In the genomic region with DNA sequence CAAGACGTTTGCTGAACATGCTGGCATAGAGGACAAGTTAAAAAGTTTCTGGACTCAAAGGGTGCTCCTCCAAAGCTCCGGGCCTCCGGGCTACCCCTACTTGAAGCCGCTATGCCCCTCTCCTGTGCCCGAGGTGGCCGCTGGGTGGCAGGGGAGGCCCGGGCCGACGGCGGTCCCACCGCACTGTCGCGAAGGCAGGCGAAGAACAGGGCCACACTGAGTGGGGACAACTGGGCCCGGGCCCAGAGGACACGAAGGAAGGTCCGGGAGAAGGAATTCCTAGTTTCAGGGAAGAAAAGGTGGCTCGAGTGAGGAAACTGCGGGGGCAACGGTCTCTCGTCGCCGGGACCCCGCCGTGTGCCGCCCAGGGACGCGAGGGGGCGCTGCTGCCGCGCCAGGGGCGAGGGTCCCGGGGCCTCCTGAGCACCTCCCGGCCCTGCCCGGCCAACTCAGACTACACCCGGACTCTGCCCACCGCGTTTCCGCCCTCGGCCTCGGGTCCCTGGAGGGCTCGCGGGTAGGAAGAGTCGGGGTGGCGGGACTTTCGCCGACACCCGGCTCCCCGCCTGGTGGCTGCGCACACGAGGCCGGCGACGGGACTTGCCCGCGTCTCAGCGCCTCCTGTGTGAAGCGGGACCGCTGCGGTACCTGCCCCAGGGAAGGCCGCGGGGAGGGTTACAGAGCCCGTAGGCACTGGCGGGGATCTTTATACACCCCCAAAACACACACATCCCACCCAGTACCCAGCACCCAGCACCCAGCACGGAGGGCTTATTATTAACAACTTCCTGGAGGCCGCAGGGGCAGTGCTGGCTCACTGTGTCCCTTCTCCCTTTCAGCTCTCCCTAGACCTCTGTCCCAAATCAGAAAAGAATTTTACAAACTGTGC, we compare ENCODE assay signal across 8 cellular contexts. TPM values are rescaled to one million over a fixed set of nuclear protein-coding genes. Genes with fewer than 3 reads are reported as not detected.
A peak's percentile ranks its signal among the peaks of the same experiment; 100 is the strongest.
DNase-seq lines count a peak whose midpoint lies in the region; ATAC-seq and TF ChIP-seq lines count a peak whose summit lies in the region.

No MANE protein-coding gene starts in this region.

- peaks cover 2% of the 10 kb centered on the region; the same call in 1 of the 2 replicates for H3K27me3 ChIP-seq in OCI-LY1 (ENCODE audit: insufficient read depth, low read length)

- peak; percentile 66 for DNase-seq in 8988T
- peak; percentile 59 for DNase-seq in fibroblast of pulmonary artery (ENCODE audit: low read depth)
- peak; percentile 30 to 87 (median 64) for DNase-seq in stimulated activated naive CD4-positive, alpha-beta T cell (lab: John Stamatoyannopoulos, UW)

- TF ChIP-seq CTCF in OCI-LY1 (IDR thresholded peaks at IDR 0.05; ENCODE audit: low read length): peak; percentile 100
- peak; percentile 75 for TF ChIP-seq CTCF in fibroblast of pulmonary artery (IDR thresholded peaks at IDR 0.05; ENCODE audit: low read length, missing control alignments)
- peak; percentile 97 to 100 (median 100) for TF ChIP-seq CTCF in nephron (IDR thresholded peaks at IDR 0.05; ENCODE audit: unreplicated experiment in 3 of 3)

- H3K27ac ChIP-seq in OCI-LY1 (ENCODE audit: low read depth, low read length, poor library complexity, severe bottlenecking): no peak overlapping the region

- peaks cover 16% of the 10 kb centered on the region for H3K4me1 ChIP-seq in OCI-LY1 (ENCODE audit: insufficient read depth, low read length, severe bottlenecking)

- no peaks in the 10 kb centered on the region for H3F3A ChIP-seq in OCI-LY1 (ENCODE audit: insufficient read depth, low read length)

- no peaks in the 10 kb centered on the region for H4K20me1 ChIP-seq in OCI-LY1 (ENCODE audit: insufficient read depth, low read length)

- H3K27ac Mint-ChIP-seq in activated T-helper 17 cell treated with anti-CD3 and anti-CD28 coated beads, Interleukin-2, amount 50 U/mL, for 72 hours: peak overlapping the region; percentile 61
- H3K27ac Mint-ChIP-seq in nephron: peak overlapping the region in 2 of 3 experiments; percentile 41 to 59

- H3K9me3 Mint-ChIP-seq in activated T-helper 17 cell treated with anti-CD3 and anti-CD28 coated beads, Interleukin-2, amount 50 U/mL, for 72 hours: no peaks in the 10 kb centered on the region
- H3K9me3 Mint-ChIP-seq in nephron: no peaks in the 10 kb centered on the region

- peak; percentile 78 for ATAC-seq in GM18520 (IDR thresholded peaks at IDR 0.05; ENCODE audit: unreplicated experiment)
- ATAC-seq in HG03095 (IDR thresholded peaks at IDR 0.05; ENCODE audit: unreplicated experiment): peak; percentile 82
- peak; percentile 97 for ATAC-seq in activated T-helper 17 cell treated with anti-CD3 and anti-CD28 coated beads, Interleukin-2, amount 50 U/mL, for 72 hours (replicated peaks)

- no peaks in the 10 kb centered on the region for H3K79me2 ChIP-seq in OCI-LY1 (ENCODE audit: insufficient read depth, low read length)

- H3K27me3 Mint-ChIP-seq in activated T-helper 17 cell treated with anti-CD3 and anti-CD28 coated beads, Interleukin-2, amount 50 U/mL, for 72 hours: no peaks in the 10 kb centered on the region
- H3K27me3 Mint-ChIP-seq in nephron (ENCODE audit: low read depth): peaks cover 9% of the 10 kb centered on the region

- peaks cover 5% of the 10 kb centered on the region for H3K4me1 Mint-ChIP-seq in activated T-helper 17 cell treated with anti-CD3 and anti-CD28 coated beads, Interleukin-2, amount 50 U/mL, for 72 hours
- H3K4me1 Mint-ChIP-seq in nephron: peaks cover 4% of the 10 kb centered on the region

- H3K4me2 ChIP-seq in OCI-LY1 (ENCODE audit: low read length): peak overlapping the region; percentile 88

- H3K9ac ChIP-seq in OCI-LY1 (ENCODE audit: low read length): peak overlapping the region; percentile 72

- peak overlapping the region; percentile 69 for H3K4me3 ChIP-seq in OCI-LY1 (ENCODE audit: low read depth, low read length, poor library complexity, severe bottlenecking)
- peak overlapping the region; percentile 52 for H3K4me3 ChIP-seq in fibroblast of pulmonary artery (replicated peaks; ENCODE audit: low read depth, low read length)

- peak overlapping the region; percentile 76 for H3K4me3 Mint-ChIP-seq in activated T-helper 17 cell treated with anti-CD3 and anti-CD28 coated beads, Interleukin-2, amount 50 U/mL, for 72 hours
- H3K4me3 Mint-ChIP-seq in nephron: peak overlapping the region; percentile 76 to 83 (median 83)

- H3K36me3 Mint-ChIP-seq in activated T-helper 17 cell treated with anti-CD3 and anti-CD28 coated beads, Interleukin-2, amount 50 U/mL, for 72 hours (ENCODE audit: low read depth): no peaks in the 10 kb centered on the region
- no peaks in the 10 kb centered on the region for H3K36me3 Mint-ChIP-seq in nephron (ENCODE audit: low read depth)

- no peaks in the 10 kb centered on the region for H3K9me3 ChIP-seq in OCI-LY1 (ENCODE audit: low read length)

- H3K9me2 ChIP-seq in OCI-LY1 (ENCODE audit: low read depth, low read length): no peaks in the 10 kb centered on the region

- no peaks in the 10 kb centered on the region; the same call in 1 of the 2 replicates for H3K36me3 ChIP-seq in OCI-LY1 (ENCODE audit: insufficient read depth, low read length)

- peak overlapping the region; percentile 4 for H2AFZ ChIP-seq in OCI-LY1 (ENCODE audit: low read length)

RNA-seq across cellular contexts. Expression of gene CHCT1, which starts 0.8 kb away (rescaled TPM):
- total RNA-seq in activated T-helper 17 cell treated with anti-CD3 and anti-CD28 coated beads, Interleukin-2, amount 50 U/mL, for 72 hours: not detected

RNA-seq across cellular contexts. Expression of gene USP32, which starts 29.6 kb away (rescaled TPM):
- 10 to 100 TPM; 32.7 to 42.2 TPM for total RNA-seq in activated T-helper 17 cell treated with anti-CD3 and anti-CD28 coated beads, Interleukin-2, amount 50 U/mL, for 72 hours
